In the genomic region with DNA sequence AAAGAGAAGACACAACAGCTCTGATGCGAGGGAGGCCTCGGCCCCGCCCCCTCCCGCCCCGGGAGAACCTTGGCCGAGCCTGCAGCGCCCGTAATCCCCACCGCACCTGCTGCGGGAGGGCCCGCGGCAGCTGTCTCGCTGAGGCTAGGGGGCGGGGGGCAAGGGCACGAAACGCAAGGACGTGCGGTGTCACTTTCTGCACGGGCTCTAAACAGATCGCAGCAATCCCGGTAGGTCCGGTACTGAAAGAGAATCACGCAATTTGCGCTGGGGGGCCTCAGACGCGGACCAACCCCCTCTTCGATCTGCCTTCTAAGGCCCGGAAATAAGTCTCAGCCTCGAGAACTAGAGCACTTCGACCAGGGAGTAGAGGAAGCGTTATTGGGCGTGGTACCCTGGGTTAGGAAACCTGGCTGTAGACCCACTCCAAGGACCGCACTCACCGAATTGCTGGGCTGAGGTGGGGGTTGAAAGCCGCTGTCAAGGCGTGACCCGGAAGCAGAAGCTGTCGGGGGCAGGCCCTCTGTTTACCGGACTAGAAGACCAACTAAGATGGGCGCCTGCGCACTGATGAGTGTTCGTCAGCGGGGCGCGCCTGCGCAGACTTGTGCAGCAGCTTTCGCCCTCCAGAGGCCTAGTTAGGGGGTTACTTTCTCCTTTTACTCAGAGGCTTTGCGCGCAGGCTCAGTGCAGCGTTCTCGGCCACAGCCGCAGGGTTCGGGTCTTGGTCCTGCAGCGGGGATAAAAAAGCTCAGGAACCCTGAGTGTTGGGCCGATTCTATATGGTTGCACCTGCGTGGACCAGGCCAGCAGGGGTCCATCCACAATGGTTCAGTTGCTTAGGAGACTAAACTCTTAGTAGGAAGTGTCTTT, we compare ENCODE assay signal across 8 cellular contexts. TPM values are rescaled to one million over a fixed set of nuclear protein-coding genes. Genes with fewer than 3 reads are reported as not detected.
DNase-seq lines count a peak whose midpoint lies in the region; ATAC-seq and TF ChIP-seq lines count a peak whose summit lies in the region.

A gene with protein sequence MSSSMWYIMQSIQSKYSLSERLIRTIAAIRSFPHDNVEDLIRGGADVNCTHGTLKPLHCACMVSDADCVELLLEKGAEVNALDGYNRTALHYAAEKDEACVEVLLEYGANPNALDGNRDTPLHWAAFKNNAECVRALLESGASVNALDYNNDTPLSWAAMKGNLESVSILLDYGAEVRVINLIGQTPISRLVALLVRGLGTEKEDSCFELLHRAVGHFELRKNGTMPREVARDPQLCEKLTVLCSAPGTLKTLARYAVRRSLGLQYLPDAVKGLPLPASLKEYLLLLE (minus strand): TSS at position 500 of the 873 bp plus-strand sequence. CDS start 4,019 bp downstream, outside the sequence.

- H3K27me3 Mint-ChIP-seq in endothelial cell (ENCODE audit: unreplicated experiment) = peaks cover under 1% of the 10 kb centered on the region
- no peaks in the 10 kb centered on the region for H3K27me3 Mint-ChIP-seq in mesothelial cell of epicardium (ENCODE audit: low read depth)

- H3K36me3 Mint-ChIP-seq in endothelial cell (ENCODE audit: low read depth, unreplicated experiment) (peaks cover 4% of the 10 kb centered on the region), mesothelial cell of epicardium (peaks cover 3% of the 10 kb centered on the region)

- no peaks in the 10 kb centered on the region for H3K27me3 ChIP-seq in OCI-LY3 (ENCODE audit: low read depth, low read length)

- H4K20me1 ChIP-seq in OCI-LY3 (ENCODE audit: insufficient read depth, low read length) = no peaks in the 10 kb centered on the region

- DNase-seq in DMS114 treated with DMSO at 0.1 percent for 48 hours (lab: John Stamatoyannopoulos, UW; ENCODE audit: unreplicated experiment) = peak; percentile 99
- peak; percentile 86 for DNase-seq in HuH-7.5 (ENCODE audit: low spot score)
- DNase-seq in activated CD8-positive, alpha-beta memory T cell treated with anti-CD3 and anti-CD28 coated beads, Interleukin-2, amount 50 U/mL, for 48 hours = peak; percentile 99
- DNase-seq in endothelial cell (ENCODE audit: low spot score) = peak; percentile 98
- DNase-seq in mesothelial cell of epicardium (ENCODE audit: low spot score in 2 of 2, unreplicated experiment in 2 of 2) = peak; percentile 95 to 99
- DNase-seq in stimulated activated CD8-positive, alpha-beta memory T cell treated with anti-CD3 and anti-CD28 coated beads, Interleukin-15, amount 100 ng/mL, for 48 hours (ENCODE audit: low read depth in 2 of 2) = peak; percentile 99

- H3K9me3 Mint-ChIP-seq in endothelial cell (ENCODE audit: unreplicated experiment) = no peaks in the 10 kb centered on the region
- H3K9me3 Mint-ChIP-seq in mesothelial cell of epicardium = no peaks in the 10 kb centered on the region

- H3K4me2 ChIP-seq in OCI-LY3 (ENCODE audit: low read length) = peak within 1 kb of the TSS; percentile 97

- peak within 1 kb of the TSS; percentile 96 for H3K4me3 ChIP-seq in OCI-LY3 (ENCODE audit: low read length)

- peak within 1 kb of the TSS; percentile 95 for H3K4me3 Mint-ChIP-seq in endothelial cell (ENCODE audit: unreplicated experiment)
- peak within 1 kb of the TSS; percentile 97 for H3K4me3 Mint-ChIP-seq in mesothelial cell of epicardium

- H3K9me3 ChIP-seq in OCI-LY3 (ENCODE audit: insufficient read depth, low read length) = no peaks in the 10 kb centered on the region

- peaks cover 6% of the 10 kb centered on the region for H3K36me3 ChIP-seq in OCI-LY3 (replicated peaks; ENCODE audit: low read depth, low read length)

- peak; percentile 87 for ATAC-seq in GM21526 (IDR thresholded peaks at IDR 0.05; ENCODE audit: low FRiP score, unreplicated experiment)

- H3K79me2 ChIP-seq in OCI-LY3 (ENCODE audit: low read length) = peaks cover 13% of the 10 kb centered on the region

- H3K4me1 Mint-ChIP-seq in endothelial cell (ENCODE audit: unreplicated experiment) = no peaks in the 10 kb centered on the region
- peaks cover 15% of the 10 kb centered on the region for H3K4me1 Mint-ChIP-seq in mesothelial cell of epicardium

- peak within 1 kb of the TSS; percentile 69 for H3K27ac ChIP-seq in OCI-LY3 (ENCODE audit: low read length)

- H3K27ac Mint-ChIP-seq in endothelial cell (ENCODE audit: unreplicated experiment) (peak within 1 kb of the TSS; percentile 67), mesothelial cell of epicardium (peak within 1 kb of the TSS; percentile 95)

- H2AFZ ChIP-seq in OCI-LY3 (ENCODE audit: low read depth, low read length) = peak within 1 kb of the TSS; percentile 98

- peak within 1 kb of the TSS; percentile 85 for H3K9ac ChIP-seq in OCI-LY3 (ENCODE audit: low read length)

- peak; percentile 44 for TF ChIP-seq CTCF in OCI-LY3 (IDR thresholded peaks at IDR 0.05; ENCODE audit: low read depth, low read length)
- no peak for TF ChIP-seq CTCF in endothelial cell (IDR thresholded peaks at IDR 0.05; ENCODE audit: unreplicated experiment)
- peak; percentile 35 for TF ChIP-seq CTCF in mesothelial cell of epicardium (IDR thresholded peaks at IDR 0.05; ENCODE audit: unreplicated experiment)

- H3K4me1 ChIP-seq in OCI-LY3 (ENCODE audit: low read length) = peaks cover 18% of the 10 kb centered on the region

RNA-seq across cellular contexts. Expression of the gene that starts here (rescaled TPM):
- total RNA-seq in endothelial cell (ENCODE audit: unreplicated experiment) (25.6 TPM), mesothelial cell of epicardium (21.0 to 24.8 TPM (median 24.0 TPM) in 3 replicates)

Comparison
In these comparisons a context has a peak if more than half of its experiments do, and no peak if none do; other contexts are left out.
1. Peak in every context shown above with its lines: DNase-seq, ATAC-seq, H3K4me3 ChIP-seq and H3K27ac ChIP-seq.